ENCODE assay signal across 8 cellular contexts in genomic region chr9:121300283-121301119, GRCh38. TPM values are rescaled to one million over a fixed set of nuclear protein-coding genes. Genes with fewer than 3 reads are reported as not detected.
DNase-seq lines count a peak whose midpoint lies in the region; ATAC-seq and TF ChIP-seq lines count a peak whose summit lies in the region.

No MANE protein-coding gene starts in this region.

- TF ChIP-seq POLR2A in esophagus squamous epithelium (IDR thresholded peaks at IDR 0.05) (no peak), ovary (IDR thresholded peaks at IDR 0.05) (no peak)

- H3K9me3 ChIP-seq in esophagus squamous epithelium (no peaks in the 10 kb centered on the region), ovary (no peaks in the 10 kb centered on the region)

- no peak for ATAC-seq in GM18498 (IDR thresholded peaks at IDR 0.05; ENCODE audit: unreplicated experiment)
- ATAC-seq in HG03108 (IDR thresholded peaks at IDR 0.05; ENCODE audit: unreplicated experiment): no peak

- H3K4me1 ChIP-seq in esophagus squamous epithelium (peaks cover 53 to 98% (median 81%) of the 10 kb centered on the region in 3 donors), ovary (ENCODE audit: insufficient read depth) (peaks cover 25% of the 10 kb centered on the region)

- DNase-seq in CD14-positive monocyte (ENCODE audit: low spot score) (no peak), RWPE1 (ENCODE audit: low spot score) (no peak), esophagus squamous epithelium (lab: John Stamatoyannopoulos, UW) (no peak), ovary (peak in 2 of 5 donors; percentile 26 to 31), GDM1 (lab: John Stamatoyannopoulos, UW) (no peak), NCI-H2171 treated with DMSO at 0.1 percent for 48 hours (lab: John Stamatoyannopoulos, UW) (no peak)

- H3K36me3 Mint-ChIP-seq in CD14-positive monocyte: peaks cover 34% of the 10 kb centered on the region in 2 donors

- no peaks in the 10 kb centered on the region for H3K9me3 Mint-ChIP-seq in CD14-positive monocyte

- H3K27ac ChIP-seq in RWPE1 (peak overlapping the region; percentile 46), esophagus squamous epithelium (peak overlapping the region; percentile 88 to 95 (median 94)), ovary (peak overlapping the region; percentile 75 to 85)

- H3K4me1 Mint-ChIP-seq in CD14-positive monocyte: peaks cover 43% of the 10 kb centered on the region

- H3K27me3 Mint-ChIP-seq in CD14-positive monocyte (ENCODE audit: low read depth in 3 of 3): peaks cover 6 to 13% (median 9%) of the 10 kb centered on the region in 3 donors

- H3K4me3 Mint-ChIP-seq in CD14-positive monocyte: peak overlapping the region; percentile 83 to 91

- WGBS in esophagus squamous epithelium, 2 donors: 59 to 62% methylated on average over 13 of the region's 13 CpGs
- 54 to 61% (median 54%) methylated on average over 13 of the region's 13 CpGs for WGBS in ovary, 3 donors

- POLR2A ChIA-PET in RWPE1 (lab: Yijun Ruan, JAX; ENCODE audit: low non-redundant PET): no interaction called here

- peak overlapping the region; percentile 46 to 82 (median 66) for H3K4me3 ChIP-seq in esophagus squamous epithelium
- H3K4me3 ChIP-seq in ovary: peak overlapping the region; percentile 56

- intact Hi-C loops in CD14-positive monocyte (cut with micrococcal nuclease): no loop called here
- intact Hi-C loops in esophagus squamous epithelium (cut with DNase I): loop anchor here (10.0 kb wide), 1 partner anchor 86 kb away; no protein-coding TSS in a partner anchor
- intact Hi-C loops in ovary (cut with DNase I): no loop called here

- no peaks in the 10 kb centered on the region for H3K27me3 ChIP-seq in esophagus squamous epithelium
- no peaks in the 10 kb centered on the region for H3K27me3 ChIP-seq in ovary

- peak overlapping the region in 3 of 7 donors; percentile 0 to 55 (median 25) for H3K27ac Mint-ChIP-seq in CD14-positive monocyte

- CTCF ChIA-PET in RWPE1 (lab: Yijun Ruan, JAX): interaction anchor here (0.6 to 0.7 kb wide), 2 partner anchors 87 to 357 kb away, joined by 3 to 5 read pairs; no protein-coding TSS in a partner anchor

- H3K36me3 ChIP-seq in esophagus squamous epithelium: peaks cover 0 to 40% (median 18%) of the 10 kb centered on the region in 3 donors
- H3K36me3 ChIP-seq in ovary: no peaks in the 10 kb centered on the region

- TF ChIP-seq CTCF in CD14-positive monocyte (IDR thresholded peaks at IDR 0.05) (no peak), RWPE1 (conservative IDR thresholded peaks at IDR 0.05; ENCODE audit: low read depth) (no peak), esophagus squamous epithelium (IDR thresholded peaks at IDR 0.05) (no peak), ovary (IDR thresholded peaks at IDR 0.05) (no peak)

- no peak for TF ChIP-seq EP300 in ovary (IDR thresholded peaks at IDR 0.05)

RNA-seq across cellular contexts. Expression of gene GSN, which starts 32.5 kb away (rescaled TPM):
- polyA plus RNA-seq in CD14-positive monocyte: 100 to 1,000 TPM in 1 of 2 donors, 10 to 100 TPM in 1; 95.8 to 187 TPM
- total RNA-seq in esophagus squamous epithelium: 1,000 to 10,000 TPM in 2 of 4 donors, 100 to 1,000 TPM in 2; 287 to 1,151 (median 926) TPM
- total RNA-seq in ovary: 100 to 1,000 TPM; 188 to 706 (median 295) TPM
- 100 to 1,000 TPM; 370 to 406 TPM for polyA plus RNA-seq in ovary
